1 cellular context compared by ENCODE assay signal in the genomic region with DNA sequence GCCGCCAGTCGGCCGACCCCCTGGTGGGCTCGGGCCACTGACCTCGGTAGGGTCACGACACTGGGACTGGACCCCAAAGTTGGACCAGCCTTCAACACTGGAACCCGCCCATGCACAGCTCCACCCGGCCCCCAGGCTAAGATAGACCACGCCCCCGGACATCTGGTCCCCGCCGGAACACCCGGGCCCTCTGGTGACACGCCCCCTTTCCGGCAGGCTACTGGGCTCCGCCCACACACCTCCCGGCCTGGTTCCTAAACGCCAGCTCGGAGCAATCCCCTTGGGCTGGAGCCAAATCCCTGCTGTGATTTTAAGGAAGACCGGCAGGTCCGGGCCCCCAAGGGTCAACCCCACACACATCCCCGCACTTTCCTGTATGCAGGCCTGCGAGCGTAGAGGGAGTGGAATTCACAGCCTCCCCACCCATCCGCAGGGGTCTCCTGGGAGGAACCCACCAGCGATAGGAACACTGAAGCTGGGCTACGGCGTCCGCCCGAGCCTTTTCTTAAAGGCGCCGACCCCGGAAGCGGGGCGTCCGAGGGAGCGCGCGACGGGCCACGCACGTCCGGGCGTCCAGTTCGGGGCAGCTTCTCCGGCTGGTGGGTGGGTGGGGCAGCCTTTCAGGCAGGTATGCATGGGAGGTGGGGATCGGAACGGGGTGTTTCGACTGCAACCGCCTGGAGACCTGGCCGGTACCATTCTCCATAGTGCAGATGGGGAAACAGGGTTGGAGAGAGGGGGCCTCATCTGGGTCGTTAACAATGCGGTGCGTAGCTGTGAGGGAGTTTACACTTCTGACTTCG.
A peak's percentile ranks its signal among the peaks of the same experiment; 100 is the strongest.
TF ChIP-seq lines count a peak whose summit lies in the region.

A gene with protein sequence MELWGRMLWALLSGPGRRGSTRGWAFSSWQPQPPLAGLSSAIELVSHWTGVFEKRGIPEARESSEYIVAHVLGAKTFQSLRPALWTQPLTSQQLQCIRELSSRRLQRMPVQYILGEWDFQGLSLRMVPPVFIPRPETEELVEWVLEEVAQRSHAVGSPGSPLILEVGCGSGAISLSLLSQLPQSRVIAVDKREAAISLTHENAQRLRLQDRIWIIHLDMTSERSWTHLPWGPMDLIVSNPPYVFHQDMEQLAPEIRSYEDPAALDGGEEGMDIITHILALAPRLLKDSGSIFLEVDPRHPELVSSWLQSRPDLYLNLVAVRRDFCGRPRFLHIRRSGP (plus strand): TSS at position 576 of the 803 bp plus-strand sequence. CDS start 1,583 bp downstream, outside the sequence.

TF ChIP-seq in K562, 482 proteins besides CTCF, POLR2A, EP300 and RAD21 (continued from another document and continues in another):
- TF ChIP-seq GTF2E2 (tag; IDR thresholded peaks at IDR 0.05) (peak; percentile 51; the same call in 1 of the 2 replicates), SAFB (IDR thresholded peaks at IDR 0.05; ENCODE audit: borderline replicate concordance, low read depth, low read length) (no peak), MCM7 (IDR thresholded peaks at IDR 0.05) (no peak), CREM (IDR thresholded peaks at IDR 0.05; ENCODE audit: low read depth) (peak; percentile 95), RB1 (IDR thresholded peaks at IDR 0.05; ENCODE audit: low read depth) (peak; percentile 74), HDAC3 (IDR thresholded peaks at IDR 0.05; ENCODE audit: borderline replicate concordance, partially characterized antibody) (peak; percentile 72), NCOR1 (IDR thresholded peaks at IDR 0.05) (peak; percentile 36), ZBTB1 (CRISPR knock-in tag; IDR thresholded peaks at IDR 0.05; ENCODE audit: borderline replicate concordance, low read depth) (no peak), ZNF12 (CRISPR knock-in tag; IDR thresholded peaks at IDR 0.05) (no peak), XRCC5 (IDR thresholded peaks at IDR 0.05; ENCODE audit: low read depth, low read length) (peak; percentile 89), TAF7 (tag; IDR thresholded peaks at IDR 0.05) (0 out of 2 replicates have a peak, but pooled peaks have one; percentile 36), TOE1 (IDR thresholded peaks at IDR 0.05; ENCODE audit: borderline replicate concordance) (peak; percentile 92), TOE1 (CRISPR knock-in tag; IDR thresholded peaks at IDR 0.05; ENCODE audit: borderline replicate concordance, low read depth) (no peak), ZSCAN32 (CRISPR knock-in tag; IDR thresholded peaks at IDR 0.05) (no peak), CSDE1 (IDR thresholded peaks at IDR 0.05) (peak in 1 of 2 experiments; percentile 22; a peak in 1 of 4 replicates), CREB1 (IDR thresholded peaks at IDR 0.05) (peak; percentile 82), CREB1 (CRISPR knock-in tag; IDR thresholded peaks at IDR 0.05) (peak; percentile 86), RUNX1 (IDR thresholded peaks at IDR 0.05; ENCODE audit: low read depth) (no peak), ETV5 (CRISPR knock-in tag; IDR thresholded peaks at IDR 0.05; ENCODE audit: low read depth) (peak; percentile 52; the same call in 1 of the 2 replicates), ZNF561 (CRISPR knock-in tag; conservative IDR thresholded peaks at IDR 0.05) (no peak), FOXK2 (conservative IDR thresholded peaks at IDR 0.05 in 1 of 2, IDR thresholded peaks at IDR 0.05 in 1 of 2; ENCODE audit: low read depth in 2 of 2) (0 out of 4 replicates have a peak, but pooled peaks of 1 of the 2 experiments have one; percentile 43)
- TF ChIP-seq, protein P1, sequence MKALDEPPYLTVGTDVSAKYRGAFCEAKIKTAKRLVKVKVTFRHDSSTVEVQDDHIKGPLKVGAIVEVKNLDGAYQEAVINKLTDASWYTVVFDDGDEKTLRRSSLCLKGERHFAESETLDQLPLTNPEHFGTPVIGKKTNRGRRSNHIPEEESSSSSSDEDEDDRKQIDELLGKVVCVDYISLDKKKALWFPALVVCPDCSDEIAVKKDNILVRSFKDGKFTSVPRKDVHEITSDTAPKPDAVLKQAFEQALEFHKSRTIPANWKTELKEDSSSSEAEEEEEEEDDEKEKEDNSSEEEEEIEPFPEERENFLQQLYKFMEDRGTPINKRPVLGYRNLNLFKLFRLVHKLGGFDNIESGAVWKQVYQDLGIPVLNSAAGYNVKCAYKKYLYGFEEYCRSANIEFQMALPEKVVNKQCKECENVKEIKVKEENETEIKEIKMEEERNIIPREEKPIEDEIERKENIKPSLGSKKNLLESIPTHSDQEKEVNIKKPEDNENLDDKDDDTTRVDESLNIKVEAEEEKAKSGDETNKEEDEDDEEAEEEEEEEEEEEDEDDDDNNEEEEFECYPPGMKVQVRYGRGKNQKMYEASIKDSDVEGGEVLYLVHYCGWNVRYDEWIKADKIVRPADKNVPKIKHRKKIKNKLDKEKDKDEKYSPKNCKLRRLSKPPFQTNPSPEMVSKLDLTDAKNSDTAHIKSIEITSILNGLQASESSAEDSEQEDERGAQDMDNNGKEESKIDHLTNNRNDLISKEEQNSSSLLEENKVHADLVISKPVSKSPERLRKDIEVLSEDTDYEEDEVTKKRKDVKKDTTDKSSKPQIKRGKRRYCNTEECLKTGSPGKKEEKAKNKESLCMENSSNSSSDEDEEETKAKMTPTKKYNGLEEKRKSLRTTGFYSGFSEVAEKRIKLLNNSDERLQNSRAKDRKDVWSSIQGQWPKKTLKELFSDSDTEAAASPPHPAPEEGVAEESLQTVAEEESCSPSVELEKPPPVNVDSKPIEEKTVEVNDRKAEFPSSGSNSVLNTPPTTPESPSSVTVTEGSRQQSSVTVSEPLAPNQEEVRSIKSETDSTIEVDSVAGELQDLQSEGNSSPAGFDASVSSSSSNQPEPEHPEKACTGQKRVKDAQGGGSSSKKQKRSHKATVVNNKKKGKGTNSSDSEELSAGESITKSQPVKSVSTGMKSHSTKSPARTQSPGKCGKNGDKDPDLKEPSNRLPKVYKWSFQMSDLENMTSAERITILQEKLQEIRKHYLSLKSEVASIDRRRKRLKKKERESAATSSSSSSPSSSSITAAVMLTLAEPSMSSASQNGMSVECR (CRISPR knock-in tag; IDR thresholded peaks at IDR 0.05): peak; percentile 57; the same call in 1 of the 2 replicates
- TF ChIP-seq, protein P2, sequence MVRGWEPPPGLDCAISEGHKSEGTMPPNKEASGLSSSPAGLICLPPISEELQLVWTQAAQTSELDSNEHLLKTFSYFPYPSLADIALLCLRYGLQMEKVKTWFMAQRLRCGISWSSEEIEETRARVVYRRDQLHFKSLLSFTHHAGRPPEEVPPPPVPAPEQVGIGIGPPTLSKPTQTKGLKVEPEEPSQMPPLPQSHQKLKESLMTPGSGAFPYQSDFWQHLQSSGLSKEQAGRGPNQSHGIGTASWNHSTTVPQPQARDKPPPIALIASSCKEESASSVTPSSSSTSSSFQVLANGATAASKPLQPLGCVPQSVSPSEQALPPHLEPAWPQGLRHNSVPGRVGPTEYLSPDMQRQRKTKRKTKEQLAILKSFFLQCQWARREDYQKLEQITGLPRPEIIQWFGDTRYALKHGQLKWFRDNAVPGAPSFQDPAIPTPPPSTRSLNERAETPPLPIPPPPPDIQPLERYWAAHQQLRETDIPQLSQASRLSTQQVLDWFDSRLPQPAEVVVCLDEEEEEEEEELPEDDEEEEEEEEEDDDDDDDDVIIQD (CRISPR knock-in tag; IDR thresholded peaks at IDR 0.05): no peak
- TF ChIP-seq, protein P3, sequence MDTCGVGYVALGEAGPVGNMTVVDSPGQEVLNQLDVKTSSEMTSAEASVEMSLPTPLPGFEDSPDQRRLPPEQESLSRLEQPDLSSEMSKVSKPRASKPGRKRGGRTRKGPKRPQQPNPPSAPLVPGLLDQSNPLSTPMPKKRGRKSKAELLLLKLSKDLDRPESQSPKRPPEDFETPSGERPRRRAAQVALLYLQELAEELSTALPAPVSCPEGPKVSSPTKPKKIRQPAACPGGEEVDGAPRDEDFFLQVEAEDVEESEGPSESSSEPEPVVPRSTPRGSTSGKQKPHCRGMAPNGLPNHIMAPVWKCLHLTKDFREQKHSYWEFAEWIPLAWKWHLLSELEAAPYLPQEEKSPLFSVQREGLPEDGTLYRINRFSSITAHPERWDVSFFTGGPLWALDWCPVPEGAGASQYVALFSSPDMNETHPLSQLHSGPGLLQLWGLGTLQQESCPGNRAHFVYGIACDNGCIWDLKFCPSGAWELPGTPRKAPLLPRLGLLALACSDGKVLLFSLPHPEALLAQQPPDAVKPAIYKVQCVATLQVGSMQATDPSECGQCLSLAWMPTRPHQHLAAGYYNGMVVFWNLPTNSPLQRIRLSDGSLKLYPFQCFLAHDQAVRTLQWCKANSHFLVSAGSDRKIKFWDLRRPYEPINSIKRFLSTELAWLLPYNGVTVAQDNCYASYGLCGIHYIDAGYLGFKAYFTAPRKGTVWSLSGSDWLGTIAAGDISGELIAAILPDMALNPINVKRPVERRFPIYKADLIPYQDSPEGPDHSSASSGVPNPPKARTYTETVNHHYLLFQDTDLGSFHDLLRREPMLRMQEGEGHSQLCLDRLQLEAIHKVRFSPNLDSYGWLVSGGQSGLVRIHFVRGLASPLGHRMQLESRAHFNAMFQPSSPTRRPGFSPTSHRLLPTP (IDR thresholded peaks at IDR 0.05; ENCODE audit: borderline replicate concordance, extremely low read depth, insufficient read length): no peak
- TF ChIP-seq, protein P4, sequence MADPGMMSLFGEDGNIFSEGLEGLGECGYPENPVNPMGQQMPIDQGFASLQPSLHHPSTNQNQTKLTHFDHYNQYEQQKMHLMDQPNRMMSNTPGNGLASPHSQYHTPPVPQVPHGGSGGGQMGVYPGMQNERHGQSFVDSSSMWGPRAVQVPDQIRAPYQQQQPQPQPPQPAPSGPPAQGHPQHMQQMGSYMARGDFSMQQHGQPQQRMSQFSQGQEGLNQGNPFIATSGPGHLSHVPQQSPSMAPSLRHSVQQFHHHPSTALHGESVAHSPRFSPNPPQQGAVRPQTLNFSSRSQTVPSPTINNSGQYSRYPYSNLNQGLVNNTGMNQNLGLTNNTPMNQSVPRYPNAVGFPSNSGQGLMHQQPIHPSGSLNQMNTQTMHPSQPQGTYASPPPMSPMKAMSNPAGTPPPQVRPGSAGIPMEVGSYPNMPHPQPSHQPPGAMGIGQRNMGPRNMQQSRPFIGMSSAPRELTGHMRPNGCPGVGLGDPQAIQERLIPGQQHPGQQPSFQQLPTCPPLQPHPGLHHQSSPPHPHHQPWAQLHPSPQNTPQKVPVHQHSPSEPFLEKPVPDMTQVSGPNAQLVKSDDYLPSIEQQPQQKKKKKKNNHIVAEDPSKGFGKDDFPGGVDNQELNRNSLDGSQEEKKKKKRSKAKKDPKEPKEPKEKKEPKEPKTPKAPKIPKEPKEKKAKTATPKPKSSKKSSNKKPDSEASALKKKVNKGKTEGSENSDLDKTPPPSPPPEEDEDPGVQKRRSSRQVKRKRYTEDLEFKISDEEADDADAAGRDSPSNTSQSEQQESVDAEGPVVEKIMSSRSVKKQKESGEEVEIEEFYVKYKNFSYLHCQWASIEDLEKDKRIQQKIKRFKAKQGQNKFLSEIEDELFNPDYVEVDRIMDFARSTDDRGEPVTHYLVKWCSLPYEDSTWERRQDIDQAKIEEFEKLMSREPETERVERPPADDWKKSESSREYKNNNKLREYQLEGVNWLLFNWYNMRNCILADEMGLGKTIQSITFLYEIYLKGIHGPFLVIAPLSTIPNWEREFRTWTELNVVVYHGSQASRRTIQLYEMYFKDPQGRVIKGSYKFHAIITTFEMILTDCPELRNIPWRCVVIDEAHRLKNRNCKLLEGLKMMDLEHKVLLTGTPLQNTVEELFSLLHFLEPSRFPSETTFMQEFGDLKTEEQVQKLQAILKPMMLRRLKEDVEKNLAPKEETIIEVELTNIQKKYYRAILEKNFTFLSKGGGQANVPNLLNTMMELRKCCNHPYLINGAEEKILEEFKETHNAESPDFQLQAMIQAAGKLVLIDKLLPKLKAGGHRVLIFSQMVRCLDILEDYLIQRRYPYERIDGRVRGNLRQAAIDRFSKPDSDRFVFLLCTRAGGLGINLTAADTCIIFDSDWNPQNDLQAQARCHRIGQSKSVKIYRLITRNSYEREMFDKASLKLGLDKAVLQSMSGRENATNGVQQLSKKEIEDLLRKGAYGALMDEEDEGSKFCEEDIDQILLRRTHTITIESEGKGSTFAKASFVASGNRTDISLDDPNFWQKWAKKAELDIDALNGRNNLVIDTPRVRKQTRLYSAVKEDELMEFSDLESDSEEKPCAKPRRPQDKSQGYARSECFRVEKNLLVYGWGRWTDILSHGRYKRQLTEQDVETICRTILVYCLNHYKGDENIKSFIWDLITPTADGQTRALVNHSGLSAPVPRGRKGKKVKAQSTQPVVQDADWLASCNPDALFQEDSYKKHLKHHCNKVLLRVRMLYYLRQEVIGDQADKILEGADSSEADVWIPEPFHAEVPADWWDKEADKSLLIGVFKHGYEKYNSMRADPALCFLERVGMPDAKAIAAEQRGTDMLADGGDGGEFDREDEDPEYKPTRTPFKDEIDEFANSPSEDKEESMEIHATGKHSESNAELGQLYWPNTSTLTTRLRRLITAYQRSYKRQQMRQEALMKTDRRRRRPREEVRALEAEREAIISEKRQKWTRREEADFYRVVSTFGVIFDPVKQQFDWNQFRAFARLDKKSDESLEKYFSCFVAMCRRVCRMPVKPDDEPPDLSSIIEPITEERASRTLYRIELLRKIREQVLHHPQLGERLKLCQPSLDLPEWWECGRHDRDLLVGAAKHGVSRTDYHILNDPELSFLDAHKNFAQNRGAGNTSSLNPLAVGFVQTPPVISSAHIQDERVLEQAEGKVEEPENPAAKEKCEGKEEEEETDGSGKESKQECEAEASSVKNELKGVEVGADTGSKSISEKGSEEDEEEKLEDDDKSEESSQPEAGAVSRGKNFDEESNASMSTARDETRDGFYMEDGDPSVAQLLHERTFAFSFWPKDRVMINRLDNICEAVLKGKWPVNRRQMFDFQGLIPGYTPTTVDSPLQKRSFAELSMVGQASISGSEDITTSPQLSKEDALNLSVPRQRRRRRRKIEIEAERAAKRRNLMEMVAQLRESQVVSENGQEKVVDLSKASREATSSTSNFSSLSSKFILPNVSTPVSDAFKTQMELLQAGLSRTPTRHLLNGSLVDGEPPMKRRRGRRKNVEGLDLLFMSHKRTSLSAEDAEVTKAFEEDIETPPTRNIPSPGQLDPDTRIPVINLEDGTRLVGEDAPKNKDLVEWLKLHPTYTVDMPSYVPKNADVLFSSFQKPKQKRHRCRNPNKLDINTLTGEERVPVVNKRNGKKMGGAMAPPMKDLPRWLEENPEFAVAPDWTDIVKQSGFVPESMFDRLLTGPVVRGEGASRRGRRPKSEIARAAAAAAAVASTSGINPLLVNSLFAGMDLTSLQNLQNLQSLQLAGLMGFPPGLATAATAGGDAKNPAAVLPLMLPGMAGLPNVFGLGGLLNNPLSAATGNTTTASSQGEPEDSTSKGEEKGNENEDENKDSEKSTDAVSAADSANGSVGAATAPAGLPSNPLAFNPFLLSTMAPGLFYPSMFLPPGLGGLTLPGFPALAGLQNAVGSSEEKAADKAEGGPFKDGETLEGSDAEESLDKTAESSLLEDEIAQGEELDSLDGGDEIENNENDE (IDR thresholded peaks at IDR 0.05; ENCODE audit: low read depth, low read length): peak; percentile 59
- TF ChIP-seq, protein P5, sequence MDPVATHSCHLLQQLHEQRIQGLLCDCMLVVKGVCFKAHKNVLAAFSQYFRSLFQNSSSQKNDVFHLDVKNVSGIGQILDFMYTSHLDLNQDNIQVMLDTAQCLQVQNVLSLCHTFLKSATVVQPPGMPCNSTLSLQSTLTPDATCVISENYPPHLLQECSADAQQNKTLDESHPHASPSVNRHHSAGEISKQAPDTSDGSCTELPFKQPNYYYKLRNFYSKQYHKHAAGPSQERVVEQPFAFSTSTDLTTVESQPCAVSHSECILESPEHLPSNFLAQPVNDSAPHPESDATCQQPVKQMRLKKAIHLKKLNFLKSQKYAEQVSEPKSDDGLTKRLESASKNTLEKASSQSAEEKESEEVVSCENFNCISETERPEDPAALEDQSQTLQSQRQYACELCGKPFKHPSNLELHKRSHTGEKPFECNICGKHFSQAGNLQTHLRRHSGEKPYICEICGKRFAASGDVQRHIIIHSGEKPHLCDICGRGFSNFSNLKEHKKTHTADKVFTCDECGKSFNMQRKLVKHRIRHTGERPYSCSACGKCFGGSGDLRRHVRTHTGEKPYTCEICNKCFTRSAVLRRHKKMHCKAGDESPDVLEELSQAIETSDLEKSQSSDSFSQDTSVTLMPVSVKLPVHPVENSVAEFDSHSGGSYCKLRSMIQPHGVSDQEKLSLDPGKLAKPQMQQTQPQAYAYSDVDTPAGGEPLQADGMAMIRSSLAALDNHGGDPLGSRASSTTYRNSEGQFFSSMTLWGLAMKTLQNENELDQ (CRISPR knock-in tag; IDR thresholded peaks at IDR 0.05; ENCODE audit: borderline replicate concordance): no peak
